Comparison of ENCODE assay signal across 1 cellular context in genomic region chr19:7919681-7920519, GRCh38.
A peak's percentile ranks its signal among the peaks of the same experiment; 100 is the strongest.
TF ChIP-seq lines count a peak whose summit lies in the region.

Gene SNAPC2 (plus strand): TSS chr19:7920338. CDS start chr19:7920367, 29 bp downstream.

TF ChIP-seq in HepG2, 621 proteins besides CTCF, POLR2A, EP300 and RAD21 (continued from another document and continues in another):
- TF ChIP-seq, protein P1, sequence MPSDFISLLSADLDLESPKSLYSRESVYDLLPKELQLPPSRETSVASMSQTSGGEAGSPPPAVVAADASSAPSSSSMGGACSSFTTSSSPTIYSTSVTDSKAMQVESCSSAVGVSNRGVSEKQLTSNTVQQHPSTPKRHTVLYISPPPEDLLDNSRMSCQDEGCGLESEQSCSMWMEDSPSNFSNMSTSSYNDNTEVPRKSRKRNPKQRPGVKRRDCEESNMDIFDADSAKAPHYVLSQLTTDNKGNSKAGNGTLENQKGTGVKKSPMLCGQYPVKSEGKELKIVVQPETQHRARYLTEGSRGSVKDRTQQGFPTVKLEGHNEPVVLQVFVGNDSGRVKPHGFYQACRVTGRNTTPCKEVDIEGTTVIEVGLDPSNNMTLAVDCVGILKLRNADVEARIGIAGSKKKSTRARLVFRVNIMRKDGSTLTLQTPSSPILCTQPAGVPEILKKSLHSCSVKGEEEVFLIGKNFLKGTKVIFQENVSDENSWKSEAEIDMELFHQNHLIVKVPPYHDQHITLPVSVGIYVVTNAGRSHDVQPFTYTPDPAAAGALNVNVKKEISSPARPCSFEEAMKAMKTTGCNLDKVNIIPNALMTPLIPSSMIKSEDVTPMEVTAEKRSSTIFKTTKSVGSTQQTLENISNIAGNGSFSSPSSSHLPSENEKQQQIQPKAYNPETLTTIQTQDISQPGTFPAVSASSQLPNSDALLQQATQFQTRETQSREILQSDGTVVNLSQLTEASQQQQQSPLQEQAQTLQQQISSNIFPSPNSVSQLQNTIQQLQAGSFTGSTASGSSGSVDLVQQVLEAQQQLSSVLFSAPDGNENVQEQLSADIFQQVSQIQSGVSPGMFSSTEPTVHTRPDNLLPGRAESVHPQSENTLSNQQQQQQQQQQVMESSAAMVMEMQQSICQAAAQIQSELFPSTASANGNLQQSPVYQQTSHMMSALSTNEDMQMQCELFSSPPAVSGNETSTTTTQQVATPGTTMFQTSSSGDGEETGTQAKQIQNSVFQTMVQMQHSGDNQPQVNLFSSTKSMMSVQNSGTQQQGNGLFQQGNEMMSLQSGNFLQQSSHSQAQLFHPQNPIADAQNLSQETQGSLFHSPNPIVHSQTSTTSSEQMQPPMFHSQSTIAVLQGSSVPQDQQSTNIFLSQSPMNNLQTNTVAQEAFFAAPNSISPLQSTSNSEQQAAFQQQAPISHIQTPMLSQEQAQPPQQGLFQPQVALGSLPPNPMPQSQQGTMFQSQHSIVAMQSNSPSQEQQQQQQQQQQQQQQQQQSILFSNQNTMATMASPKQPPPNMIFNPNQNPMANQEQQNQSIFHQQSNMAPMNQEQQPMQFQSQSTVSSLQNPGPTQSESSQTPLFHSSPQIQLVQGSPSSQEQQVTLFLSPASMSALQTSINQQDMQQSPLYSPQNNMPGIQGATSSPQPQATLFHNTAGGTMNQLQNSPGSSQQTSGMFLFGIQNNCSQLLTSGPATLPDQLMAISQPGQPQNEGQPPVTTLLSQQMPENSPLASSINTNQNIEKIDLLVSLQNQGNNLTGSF (CRISPR knock-in tag; IDR thresholded peaks at IDR 0.05), result no peak; the same call in 1 of the 2 replicates
- TF ChIP-seq ELF3 (CRISPR knock-in tag; IDR thresholded peaks at IDR 0.05) (peak; percentile 66; the same call in 1 of the 2 replicates), ZNF329 (CRISPR knock-in tag; IDR thresholded peaks at IDR 0.05; ENCODE audit: low read depth) (no peak), ZNF746 (CRISPR knock-in tag; IDR thresholded peaks at IDR 0.05) (peak; percentile 39; the same call in 1 of the 2 replicates), IRF2 (CRISPR knock-in tag; IDR thresholded peaks at IDR 0.05) (no peak), ZNF24 (IDR thresholded peaks at IDR 0.05) (no peak), GATAD1 (CRISPR knock-in tag; IDR thresholded peaks at IDR 0.05) (peak; percentile 89), ZNF121 (CRISPR knock-in tag; IDR thresholded peaks at IDR 0.05) (no peak), PITX1 (CRISPR knock-in tag; IDR thresholded peaks at IDR 0.05) (no peak), PRPF4 (IDR thresholded peaks at IDR 0.05; ENCODE audit: low read depth, low read length, poor library complexity, severe bottlenecking) (no peak), FOXO4 (CRISPR knock-in tag; conservative IDR thresholded peaks at IDR 0.05) (no peak), ZNF501 (CRISPR knock-in tag; IDR thresholded peaks at IDR 0.05) (no peak; the same call in 1 of the 2 replicates), ZNF160 (CRISPR knock-in tag; IDR thresholded peaks at IDR 0.05) (peak; percentile 60; the same call in 1 of the 2 replicates), FIP1L1 (IDR thresholded peaks at IDR 0.05; ENCODE audit: borderline replicate concordance, insufficient read depth, low read depth, low read length) (no peak), RORA (CRISPR knock-in tag; IDR thresholded peaks at IDR 0.05) (no peak), ZNF44 (CRISPR knock-in tag; IDR thresholded peaks at IDR 0.05) (no peak), CEBPB (IDR thresholded peaks at IDR 0.05; ENCODE audit: borderline replicate concordance, low read depth, low read length) (no peak), ZBTB21 (CRISPR knock-in tag; IDR thresholded peaks at IDR 0.05) (no peak), ZNF768 (CRISPR knock-in tag; IDR thresholded peaks at IDR 0.05) (no peak; the same call in 1 of the 2 replicates), HDAC6 (IDR thresholded peaks at IDR 0.05; ENCODE audit: low read depth, low read length) (no peak), SMAD3 (CRISPR knock-in tag; IDR thresholded peaks at IDR 0.05) (peak; percentile 78; the same call in 1 of the 2 replicates), RAD51 (IDR thresholded peaks at IDR 0.05; ENCODE audit: borderline replicate concordance) (no peak), TCF7 (IDR thresholded peaks at IDR 0.05; ENCODE audit: low read depth) (no peak), SATB2 (CRISPR knock-in tag; IDR thresholded peaks at IDR 0.05) (no peak), ZFX (CRISPR knock-in tag; IDR thresholded peaks at IDR 0.05; ENCODE audit: low read depth) (peak; percentile 87), KLF12 (CRISPR knock-in tag; IDR thresholded peaks at IDR 0.05; ENCODE audit: borderline replicate concordance) (0 out of 2 replicates have a peak, but pooled peaks have one; percentile 79), ZNF17 (CRISPR knock-in tag; IDR thresholded peaks at IDR 0.05) (no peak), KDM3A (CRISPR knock-in tag; IDR thresholded peaks at IDR 0.05; ENCODE audit: low read depth) (peak; percentile 96), NRL (CRISPR knock-in tag; IDR thresholded peaks at IDR 0.05; ENCODE audit: borderline replicate concordance) (no peak; the same call in 1 of the 2 replicates), ZSCAN30 (CRISPR knock-in tag; IDR thresholded peaks at IDR 0.05) (no peak), TARDBP (CRISPR knock-in tag; IDR thresholded peaks at IDR 0.05) (no peak), ZNF652 (CRISPR knock-in tag; IDR thresholded peaks at IDR 0.05; ENCODE audit: borderline replicate concordance, low read depth) (no peak), HNRNPLL (IDR thresholded peaks at IDR 0.05; ENCODE audit: low read depth, low read length, poor library complexity, severe bottlenecking) (peak; percentile 66), ZNF335 (CRISPR knock-in tag; IDR thresholded peaks at IDR 0.05) (peak; percentile 89), YY1 (IDR thresholded peaks at IDR 0.05; ENCODE audit: insufficient read depth, insufficient replicate concordance, low read depth, low read length) (peak; percentile 51), FOXP1 (IDR thresholded peaks at IDR 0.05) (no peak), FOXP1 (CRISPR knock-in tag; IDR thresholded peaks at IDR 0.05) (no peak), ZNF782 (CRISPR knock-in tag; IDR thresholded peaks at IDR 0.05; ENCODE audit: borderline replicate concordance) (no peak; the same call in 1 of the 2 replicates)
- TF ChIP-seq, protein P2, sequence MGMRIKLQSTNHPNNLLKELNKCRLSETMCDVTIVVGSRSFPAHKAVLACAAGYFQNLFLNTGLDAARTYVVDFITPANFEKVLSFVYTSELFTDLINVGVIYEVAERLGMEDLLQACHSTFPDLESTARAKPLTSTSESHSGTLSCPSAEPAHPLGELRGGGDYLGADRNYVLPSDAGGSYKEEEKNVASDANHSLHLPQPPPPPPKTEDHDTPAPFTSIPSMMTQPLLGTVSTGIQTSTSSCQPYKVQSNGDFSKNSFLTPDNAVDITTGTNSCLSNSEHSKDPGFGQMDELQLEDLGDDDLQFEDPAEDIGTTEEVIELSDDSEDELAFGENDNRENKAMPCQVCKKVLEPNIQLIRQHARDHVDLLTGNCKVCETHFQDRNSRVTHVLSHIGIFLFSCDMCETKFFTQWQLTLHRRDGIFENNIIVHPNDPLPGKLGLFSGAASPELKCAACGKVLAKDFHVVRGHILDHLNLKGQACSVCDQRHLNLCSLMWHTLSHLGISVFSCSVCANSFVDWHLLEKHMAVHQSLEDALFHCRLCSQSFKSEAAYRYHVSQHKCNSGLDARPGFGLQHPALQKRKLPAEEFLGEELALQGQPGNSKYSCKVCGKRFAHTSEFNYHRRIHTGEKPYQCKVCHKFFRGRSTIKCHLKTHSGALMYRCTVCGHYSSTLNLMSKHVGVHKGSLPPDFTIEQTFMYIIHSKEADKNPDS (CRISPR knock-in tag; IDR thresholded peaks at IDR 0.05), result no peak
- TF ChIP-seq, protein P3, sequence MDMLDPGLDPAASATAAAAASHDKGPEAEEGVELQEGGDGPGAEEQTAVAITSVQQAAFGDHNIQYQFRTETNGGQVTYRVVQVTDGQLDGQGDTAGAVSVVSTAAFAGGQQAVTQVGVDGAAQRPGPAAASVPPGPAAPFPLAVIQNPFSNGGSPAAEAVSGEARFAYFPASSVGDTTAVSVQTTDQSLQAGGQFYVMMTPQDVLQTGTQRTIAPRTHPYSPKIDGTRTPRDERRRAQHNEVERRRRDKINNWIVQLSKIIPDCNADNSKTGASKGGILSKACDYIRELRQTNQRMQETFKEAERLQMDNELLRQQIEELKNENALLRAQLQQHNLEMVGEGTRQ (IDR thresholded peaks at IDR 0.05; ENCODE audit: low read depth, low read length), result no peak
- TF ChIP-seq, protein P3 (CRISPR knock-in tag; IDR thresholded peaks at IDR 0.05; ENCODE audit: borderline replicate concordance), result no peak
- TF ChIP-seq, protein P4, sequence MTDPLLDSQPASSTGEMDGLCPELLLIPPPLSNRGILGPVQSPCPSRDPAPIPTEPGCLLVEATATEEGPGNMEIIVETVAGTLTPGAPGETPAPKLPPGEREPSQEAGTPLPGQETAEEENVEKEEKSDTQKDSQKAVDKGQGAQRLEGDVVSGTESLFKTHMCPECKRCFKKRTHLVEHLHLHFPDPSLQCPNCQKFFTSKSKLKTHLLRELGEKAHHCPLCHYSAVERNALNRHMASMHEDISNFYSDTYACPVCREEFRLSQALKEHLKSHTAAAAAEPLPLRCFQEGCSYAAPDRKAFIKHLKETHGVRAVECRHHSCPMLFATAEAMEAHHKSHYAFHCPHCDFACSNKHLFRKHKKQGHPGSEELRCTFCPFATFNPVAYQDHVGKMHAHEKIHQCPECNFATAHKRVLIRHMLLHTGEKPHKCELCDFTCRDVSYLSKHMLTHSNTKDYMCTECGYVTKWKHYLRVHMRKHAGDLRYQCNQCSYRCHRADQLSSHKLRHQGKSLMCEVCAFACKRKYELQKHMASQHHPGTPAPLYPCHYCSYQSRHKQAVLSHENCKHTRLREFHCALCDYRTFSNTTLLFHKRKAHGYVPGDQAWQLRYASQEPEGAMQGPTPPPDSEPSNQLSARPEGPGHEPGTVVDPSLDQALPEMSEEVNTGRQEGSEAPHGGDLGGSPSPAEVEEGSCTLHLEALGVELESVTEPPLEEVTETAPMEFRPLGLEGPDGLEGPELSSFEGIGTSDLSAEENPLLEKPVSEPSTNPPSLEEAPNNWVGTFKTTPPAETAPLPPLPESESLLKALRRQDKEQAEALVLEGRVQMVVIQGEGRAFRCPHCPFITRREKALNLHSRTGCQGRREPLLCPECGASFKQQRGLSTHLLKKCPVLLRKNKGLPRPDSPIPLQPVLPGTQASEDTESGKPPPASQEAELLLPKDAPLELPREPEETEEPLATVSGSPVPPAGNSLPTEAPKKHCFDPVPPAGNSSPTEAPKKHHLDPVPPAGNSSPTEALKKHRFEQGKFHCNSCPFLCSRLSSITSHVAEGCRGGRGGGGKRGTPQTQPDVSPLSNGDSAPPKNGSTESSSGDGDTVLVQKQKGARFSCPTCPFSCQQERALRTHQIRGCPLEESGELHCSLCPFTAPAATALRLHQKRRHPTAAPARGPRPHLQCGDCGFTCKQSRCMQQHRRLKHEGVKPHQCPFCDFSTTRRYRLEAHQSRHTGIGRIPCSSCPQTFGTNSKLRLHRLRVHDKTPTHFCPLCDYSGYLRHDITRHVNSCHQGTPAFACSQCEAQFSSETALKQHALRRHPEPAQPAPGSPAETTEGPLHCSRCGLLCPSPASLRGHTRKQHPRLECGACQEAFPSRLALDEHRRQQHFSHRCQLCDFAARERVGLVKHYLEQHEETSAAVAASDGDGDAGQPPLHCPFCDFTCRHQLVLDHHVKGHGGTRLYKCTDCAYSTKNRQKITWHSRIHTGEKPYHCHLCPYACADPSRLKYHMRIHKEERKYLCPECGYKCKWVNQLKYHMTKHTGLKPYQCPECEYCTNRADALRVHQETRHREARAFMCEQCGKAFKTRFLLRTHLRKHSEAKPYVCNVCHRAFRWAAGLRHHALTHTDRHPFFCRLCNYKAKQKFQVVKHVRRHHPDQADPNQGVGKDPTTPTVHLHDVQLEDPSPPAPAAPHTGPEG (CRISPR knock-in tag; IDR thresholded peaks at IDR 0.05), result peak; percentile 62; the same call in 1 of the 2 replicates
- TF ChIP-seq, protein P5, sequence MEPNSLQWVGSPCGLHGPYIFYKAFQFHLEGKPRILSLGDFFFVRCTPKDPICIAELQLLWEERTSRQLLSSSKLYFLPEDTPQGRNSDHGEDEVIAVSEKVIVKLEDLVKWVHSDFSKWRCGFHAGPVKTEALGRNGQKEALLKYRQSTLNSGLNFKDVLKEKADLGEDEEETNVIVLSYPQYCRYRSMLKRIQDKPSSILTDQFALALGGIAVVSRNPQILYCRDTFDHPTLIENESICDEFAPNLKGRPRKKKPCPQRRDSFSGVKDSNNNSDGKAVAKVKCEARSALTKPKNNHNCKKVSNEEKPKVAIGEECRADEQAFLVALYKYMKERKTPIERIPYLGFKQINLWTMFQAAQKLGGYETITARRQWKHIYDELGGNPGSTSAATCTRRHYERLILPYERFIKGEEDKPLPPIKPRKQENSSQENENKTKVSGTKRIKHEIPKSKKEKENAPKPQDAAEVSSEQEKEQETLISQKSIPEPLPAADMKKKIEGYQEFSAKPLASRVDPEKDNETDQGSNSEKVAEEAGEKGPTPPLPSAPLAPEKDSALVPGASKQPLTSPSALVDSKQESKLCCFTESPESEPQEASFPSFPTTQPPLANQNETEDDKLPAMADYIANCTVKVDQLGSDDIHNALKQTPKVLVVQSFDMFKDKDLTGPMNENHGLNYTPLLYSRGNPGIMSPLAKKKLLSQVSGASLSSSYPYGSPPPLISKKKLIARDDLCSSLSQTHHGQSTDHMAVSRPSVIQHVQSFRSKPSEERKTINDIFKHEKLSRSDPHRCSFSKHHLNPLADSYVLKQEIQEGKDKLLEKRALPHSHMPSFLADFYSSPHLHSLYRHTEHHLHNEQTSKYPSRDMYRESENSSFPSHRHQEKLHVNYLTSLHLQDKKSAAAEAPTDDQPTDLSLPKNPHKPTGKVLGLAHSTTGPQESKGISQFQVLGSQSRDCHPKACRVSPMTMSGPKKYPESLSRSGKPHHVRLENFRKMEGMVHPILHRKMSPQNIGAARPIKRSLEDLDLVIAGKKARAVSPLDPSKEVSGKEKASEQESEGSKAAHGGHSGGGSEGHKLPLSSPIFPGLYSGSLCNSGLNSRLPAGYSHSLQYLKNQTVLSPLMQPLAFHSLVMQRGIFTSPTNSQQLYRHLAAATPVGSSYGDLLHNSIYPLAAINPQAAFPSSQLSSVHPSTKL (CRISPR knock-in tag; IDR thresholded peaks at IDR 0.05), result 0 out of 2 replicates have a peak, but pooled peaks have one; percentile 17
